Comparison of ENCODE assay signal across 2 cellular contexts in genomic region chr2:190530211-190530639, GRCh38.
TF ChIP-seq lines count a peak whose summit lies in the region.

No MANE protein-coding gene starts in this region.

TF ChIP-seq in GM12891, 5 proteins besides CTCF, POLR2A, EP300 and RAD21:
- TF ChIP-seq SPI1 (IDR thresholded peaks at IDR 0.05; ENCODE audit: low read depth, low read length), result no peak
- no peak for TF ChIP-seq POU2F2 (IDR thresholded peaks at IDR 0.05; ENCODE audit: low read depth, low read length)
- TF ChIP-seq POLR2AphosphoS5 (IDR thresholded peaks at IDR 0.05; ENCODE audit: low read depth, low read length), result no peak
- TF ChIP-seq TAF1 (IDR thresholded peaks at IDR 0.05; ENCODE audit: low read depth, low read length), result no peak
- no peak for TF ChIP-seq PAX5 (IDR thresholded peaks at IDR 0.05; ENCODE audit: insufficient read depth, low read length, severe bottlenecking)

TF ChIP-seq in K562, 482 proteins besides CTCF, POLR2A, EP300 and RAD21 (continues in another document):
- TF ChIP-seq CTBP1 (IDR thresholded peaks at IDR 0.05; ENCODE audit: borderline replicate concordance) (0 out of 2 replicates have a peak, but pooled peaks have one; percentile 24), NR3C1 (CRISPR knock-in tag; IDR thresholded peaks at IDR 0.05) (no peak), ZBTB34 (CRISPR knock-in tag; IDR thresholded peaks at IDR 0.05) (no peak), POLR3A (IDR thresholded peaks at IDR 0.05; ENCODE audit: borderline replicate concordance, extremely low read depth, insufficient read depth, insufficient read length) (no peak), MEIS2 (IDR thresholded peaks at IDR 0.05; ENCODE audit: partially characterized antibody) (peak; percentile 4), LEF1 (IDR thresholded peaks at IDR 0.05) (no peak), ZNF282 (CRISPR knock-in tag; IDR thresholded peaks at IDR 0.05) (no peak), HMGXB4 (CRISPR knock-in tag; IDR thresholded peaks at IDR 0.05) (no peak), MAZ (CRISPR knock-in tag; conservative IDR thresholded peaks at IDR 0.05 in 1 of 2, IDR thresholded peaks at IDR 0.05 in 1 of 2) (no peak), MAFF (IDR thresholded peaks at IDR 0.05; ENCODE audit: low read length) (no peak), POLR2B (IDR thresholded peaks at IDR 0.05; ENCODE audit: low read depth, partially characterized antibody) (no peak), PATZ1 (CRISPR knock-in tag; IDR thresholded peaks at IDR 0.05; ENCODE audit: borderline replicate concordance) (no peak), UBTF (IDR thresholded peaks at IDR 0.05; ENCODE audit: borderline replicate concordance in 1 of 2, low read depth in 2 of 2, low read length in 2 of 2) (no peak), RBM15 (IDR thresholded peaks at IDR 0.05; ENCODE audit: insufficient read depth, low read length) (no peak), TOE1 (IDR thresholded peaks at IDR 0.05; ENCODE audit: borderline replicate concordance) (peak; percentile 30; the same call in 1 of the 2 replicates), TOE1 (CRISPR knock-in tag; IDR thresholded peaks at IDR 0.05; ENCODE audit: borderline replicate concordance, low read depth) (no peak), MGA (IDR thresholded peaks at IDR 0.05) (peak; percentile 42), TAL1 (IDR thresholded peaks at IDR 0.05) (no peak), BRCA1 (IDR thresholded peaks at IDR 0.05) (no peak), BRCA1 (CRISPR knock-in tag; IDR thresholded peaks at IDR 0.05) (no peak), FOXO4 (CRISPR knock-in tag; IDR thresholded peaks at IDR 0.05) (no peak), MLLT1 (IDR thresholded peaks at IDR 0.05) (peak in 1 of 2 experiments; percentile 99; a peak in 2 of 4 replicates), CBX1 (IDR thresholded peaks at IDR 0.05; ENCODE audit: low read depth) (no peak), ZNF436 (CRISPR knock-in tag; IDR thresholded peaks at IDR 0.05) (no peak), ARID3B (CRISPR knock-in tag; IDR thresholded peaks at IDR 0.05; ENCODE audit: borderline replicate concordance) (no peak), ZNF324 (CRISPR knock-in tag; IDR thresholded peaks at IDR 0.05) (no peak), ZBTB17 (CRISPR knock-in tag; IDR thresholded peaks at IDR 0.05) (peak; percentile 99), ZNF239 (CRISPR knock-in tag; IDR thresholded peaks at IDR 0.05) (no peak), RCOR1 (IDR thresholded peaks at IDR 0.05; ENCODE audit: borderline replicate concordance in 1 of 2, low read depth in 2 of 2, low read length in 2 of 2) (peak in 1 of 2 experiments; percentile 62; a peak in 1 of 4 replicates), PHF21A (IDR thresholded peaks at IDR 0.05; ENCODE audit: borderline replicate concordance, low read depth) (no peak), DACH1 (IDR thresholded peaks at IDR 0.05; ENCODE audit: partially characterized antibody) (no peak)
